1 cellular context compared by ENCODE assay signal in the genomic region with DNA sequence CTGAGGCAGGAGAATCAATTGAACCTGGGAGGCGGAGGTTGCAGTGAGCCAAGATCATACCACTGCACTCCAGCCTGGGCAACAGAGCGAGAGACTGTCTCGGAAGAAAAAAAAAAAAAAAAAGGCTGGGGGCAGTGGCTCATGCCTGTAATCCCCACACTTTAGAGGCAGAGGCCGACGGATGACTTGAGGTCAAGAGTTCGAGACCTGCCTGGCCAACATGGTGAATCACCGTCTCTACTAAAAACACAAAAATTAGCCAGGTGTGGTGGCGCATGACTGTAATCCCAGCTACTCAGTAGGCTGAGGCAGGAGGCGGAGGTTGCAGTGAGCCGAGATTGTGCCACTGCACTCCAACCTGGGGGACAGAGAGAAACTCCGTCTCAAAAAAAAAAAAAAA.
TF ChIP-seq lines count a peak whose summit lies in the region.

No MANE protein-coding gene starts in this region.

TF ChIP-seq in HepG2, 621 proteins besides CTCF, POLR2A, EP300 and RAD21:
- 0 out of 2 replicates have a peak, but pooled peaks have one; percentile 7 for TF ChIP-seq ZNF350 (CRISPR knock-in tag; IDR thresholded peaks at IDR 0.05; ENCODE audit: borderline replicate concordance, low read depth)
- 0 out of 2 replicates have a peak, but pooled peaks have one; percentile 10 for TF ChIP-seq POLR2G (IDR thresholded peaks at IDR 0.05; ENCODE audit: low read depth, low read length)
- peak; percentile 3; the same call in 1 of the 2 replicates for TF ChIP-seq FOXK1 (CRISPR knock-in tag; IDR thresholded peaks at IDR 0.05; ENCODE audit: borderline replicate concordance, low read depth)
- TF ChIP-seq ZNF782 (CRISPR knock-in tag; IDR thresholded peaks at IDR 0.05; ENCODE audit: borderline replicate concordance), result 0 out of 2 replicates have a peak, but pooled peaks have one; percentile 13
- TF ChIP-seq ZNF709 (CRISPR knock-in tag; IDR thresholded peaks at IDR 0.05), result peak; percentile 29; the same call in 1 of the 2 replicates
- TF ChIP-seq, protein P1, sequence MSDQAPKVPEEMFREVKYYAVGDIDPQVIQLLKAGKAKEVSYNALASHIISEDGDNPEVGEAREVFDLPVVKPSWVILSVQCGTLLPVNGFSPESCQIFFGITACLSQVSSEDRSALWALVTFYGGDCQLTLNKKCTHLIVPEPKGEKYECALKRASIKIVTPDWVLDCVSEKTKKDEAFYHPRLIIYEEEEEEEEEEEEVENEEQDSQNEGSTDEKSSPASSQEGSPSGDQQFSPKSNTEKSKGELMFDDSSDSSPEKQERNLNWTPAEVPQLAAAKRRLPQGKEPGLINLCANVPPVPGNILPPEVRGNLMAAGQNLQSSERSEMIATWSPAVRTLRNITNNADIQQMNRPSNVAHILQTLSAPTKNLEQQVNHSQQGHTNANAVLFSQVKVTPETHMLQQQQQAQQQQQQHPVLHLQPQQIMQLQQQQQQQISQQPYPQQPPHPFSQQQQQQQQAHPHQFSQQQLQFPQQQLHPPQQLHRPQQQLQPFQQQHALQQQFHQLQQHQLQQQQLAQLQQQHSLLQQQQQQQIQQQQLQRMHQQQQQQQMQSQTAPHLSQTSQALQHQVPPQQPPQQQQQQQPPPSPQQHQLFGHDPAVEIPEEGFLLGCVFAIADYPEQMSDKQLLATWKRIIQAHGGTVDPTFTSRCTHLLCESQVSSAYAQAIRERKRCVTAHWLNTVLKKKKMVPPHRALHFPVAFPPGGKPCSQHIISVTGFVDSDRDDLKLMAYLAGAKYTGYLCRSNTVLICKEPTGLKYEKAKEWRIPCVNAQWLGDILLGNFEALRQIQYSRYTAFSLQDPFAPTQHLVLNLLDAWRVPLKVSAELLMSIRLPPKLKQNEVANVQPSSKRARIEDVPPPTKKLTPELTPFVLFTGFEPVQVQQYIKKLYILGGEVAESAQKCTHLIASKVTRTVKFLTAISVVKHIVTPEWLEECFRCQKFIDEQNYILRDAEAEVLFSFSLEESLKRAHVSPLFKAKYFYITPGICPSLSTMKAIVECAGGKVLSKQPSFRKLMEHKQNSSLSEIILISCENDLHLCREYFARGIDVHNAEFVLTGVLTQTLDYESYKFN (CRISPR knock-in tag; conservative IDR thresholded peaks at IDR 0.05), result 0 out of 2 replicates have a peak, but pooled peaks have one; percentile 7
- TF ChIP-seq, protein P2, sequence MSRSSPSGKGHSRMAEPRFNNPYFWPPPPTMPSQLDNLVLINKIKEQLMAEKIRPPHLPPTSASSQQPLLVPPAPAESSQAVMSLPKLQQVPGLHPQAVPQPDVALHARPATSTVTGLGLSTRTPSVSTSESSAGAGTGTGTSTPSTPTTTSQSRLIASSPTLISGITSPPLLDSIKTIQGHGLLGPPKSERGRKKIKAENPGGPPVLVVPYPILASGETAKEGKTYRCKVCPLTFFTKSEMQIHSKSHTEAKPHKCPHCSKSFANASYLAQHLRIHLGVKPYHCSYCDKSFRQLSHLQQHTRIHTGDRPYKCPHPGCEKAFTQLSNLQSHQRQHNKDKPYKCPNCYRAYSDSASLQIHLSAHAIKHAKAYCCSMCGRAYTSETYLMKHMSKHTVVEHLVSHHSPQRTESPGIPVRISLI (CRISPR knock-in tag; IDR thresholded peaks at IDR 0.05; ENCODE audit: borderline replicate concordance), result 0 out of 2 replicates have a peak, but pooled peaks have one; percentile 23
- 0 out of 2 replicates have a peak, but pooled peaks have one; percentile 16 for TF ChIP-seq RARA (CRISPR knock-in tag; IDR thresholded peaks at IDR 0.05)
- TF ChIP-seq ZC3H4 (CRISPR knock-in tag; IDR thresholded peaks at IDR 0.05; ENCODE audit: borderline replicate concordance), result 0 out of 2 replicates have a peak, but pooled peaks have one; percentile 9
- TF ChIP-seq, protein P3, sequence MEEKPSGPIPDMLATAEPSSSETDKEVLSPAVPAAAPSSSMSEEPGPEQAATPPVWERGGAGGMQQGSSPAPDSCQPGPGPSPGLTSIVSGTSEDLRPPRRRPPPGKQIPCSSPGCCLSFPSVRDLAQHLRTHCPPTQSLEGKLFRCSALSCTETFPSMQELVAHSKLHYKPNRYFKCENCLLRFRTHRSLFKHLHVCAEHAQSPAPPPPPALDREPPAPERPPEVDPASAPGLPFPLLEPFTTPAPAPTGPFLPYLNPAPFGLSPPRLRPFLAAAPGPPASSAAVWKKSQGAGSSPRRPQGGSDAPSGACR (CRISPR knock-in tag; IDR thresholded peaks at IDR 0.05), result 0 out of 2 replicates have a peak, but pooled peaks have one; percentile 7
- TF ChIP-seq, protein P4, sequence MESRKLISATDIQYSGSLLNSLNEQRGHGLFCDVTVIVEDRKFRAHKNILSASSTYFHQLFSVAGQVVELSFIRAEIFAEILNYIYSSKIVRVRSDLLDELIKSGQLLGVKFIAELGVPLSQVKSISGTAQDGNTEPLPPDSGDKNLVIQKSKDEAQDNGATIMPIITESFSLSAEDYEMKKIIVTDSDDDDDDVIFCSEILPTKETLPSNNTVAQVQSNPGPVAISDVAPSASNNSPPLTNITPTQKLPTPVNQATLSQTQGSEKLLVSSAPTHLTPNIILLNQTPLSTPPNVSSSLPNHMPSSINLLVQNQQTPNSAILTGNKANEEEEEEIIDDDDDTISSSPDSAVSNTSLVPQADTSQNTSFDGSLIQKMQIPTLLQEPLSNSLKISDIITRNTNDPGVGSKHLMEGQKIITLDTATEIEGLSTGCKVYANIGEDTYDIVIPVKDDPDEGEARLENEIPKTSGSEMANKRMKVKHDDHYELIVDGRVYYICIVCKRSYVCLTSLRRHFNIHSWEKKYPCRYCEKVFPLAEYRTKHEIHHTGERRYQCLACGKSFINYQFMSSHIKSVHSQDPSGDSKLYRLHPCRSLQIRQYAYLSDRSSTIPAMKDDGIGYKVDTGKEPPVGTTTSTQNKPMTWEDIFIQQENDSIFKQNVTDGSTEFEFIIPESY (CRISPR knock-in tag; IDR thresholded peaks at IDR 0.05), result 0 out of 2 replicates have a peak, but pooled peaks have one; percentile 2
- TF ChIP-seq ZNF563 (CRISPR knock-in tag; IDR thresholded peaks at IDR 0.05), result peak; percentile 45; the same call in 1 of the 2 replicates
